19 cellular contexts compared by ENCODE assay signal in genomic region chr18:67651438-67651837, GRCh38.
DNase-seq lines count a peak whose midpoint lies in the region; ATAC-seq and TF ChIP-seq lines count a peak whose summit lies in the region.
"Had no signal": no experiment of that assay in that cellular context is flagged by ENCODE, and none has a peak within 500 bp of the region (broad histone marks: within the 10 kb centered on the region; RNA-seq: fewer than 3 reads in every experiment).

No MANE protein-coding gene starts in this region.

- TF ChIP-seq POLR2A in stomach (IDR thresholded peaks at IDR 0.05), result no peak

- dilution Hi-C loops in mammary epithelial cell (cut with HindIII; ENCODE audit: low sequenced_read_pairs), result no loop called here

- H3F3A ChIP-seq in neural cell (ENCODE audit: insufficient read depth, low read length, poor library complexity, severe bottlenecking), result peaks cover 3% of the 10 kb centered on the region

- H2AFZ ChIP-seq in mammary epithelial cell (ENCODE audit: low read depth, low read length) (peak overlapping the region; percentile 33), neural cell (ENCODE audit: low read depth, low read length) (no peak overlapping the region)
- H2AFZ ChIP-seq: PC-9 had no signal

- H3K4me3 ChIP-seq in mammary epithelial cell (replicated peaks in 1 of 3; ENCODE audit: insufficient read depth in 1 of 3, low read depth in 2 of 3, low read length in 3 of 3), result no peak overlapping the region
- no peak overlapping the region for H3K4me3 ChIP-seq in fibroblast of the aortic adventitia (ENCODE audit: low read depth, low read length)
- H3K4me3 ChIP-seq in neural cell (ENCODE audit: low read length), result peak overlapping the region; percentile 8
- no peak overlapping the region for H3K4me3 ChIP-seq in upper lobe of right lung
- H3K4me3 ChIP-seq in stomach, result no peak overlapping the region
- H3K4me3 ChIP-seq: ovary, PC-9 had no signal

- H3K4me1 ChIP-seq in mammary epithelial cell (ENCODE audit: insufficient read depth, low read length) (no peaks in the 10 kb centered on the region), upper lobe of right lung (no peaks in the 10 kb centered on the region), stomach (no peaks in the 10 kb centered on the region)

- H3K27me3 ChIP-seq in mammary epithelial cell (ENCODE audit: insufficient read depth, low read length) (no peaks in the 10 kb centered on the region), neural cell (ENCODE audit: insufficient read depth, low read depth, low read length) (no peaks in the 10 kb centered on the region), upper lobe of right lung (no peaks in the 10 kb centered on the region), stomach (no peaks in the 10 kb centered on the region)
- H3K27me3 ChIP-seq: ovary had no signal

- no peaks in the 10 kb centered on the region for H3K27me3 Mint-ChIP-seq in MCF 10A (ENCODE audit: insufficient read depth, unreplicated experiment)
- H3K27me3 Mint-ChIP-seq: activated naive CD8-positive, alpha-beta T cell treated with anti-CD3 and anti-CD28 coated beads for 36 hours had no signal

- no TSS peak for BruUV-seq in mammary epithelial cell (replicated peaks; lab: Mats Ljungman, UMichigan)
- no TSS peak for BruUV-seq in MCF 10A (replicated peaks; lab: Mats Ljungman, UMichigan)

- H3K9me3 ChIP-seq in mammary epithelial cell (replicated peaks; ENCODE audit: insufficient read depth, low read length), result no peaks in the 10 kb centered on the region
- H3K9me3 ChIP-seq in neural cell (ENCODE audit: low read length), result no peaks in the 10 kb centered on the region
- H3K9me3 ChIP-seq in upper lobe of right lung, result no peaks in the 10 kb centered on the region
- H3K9me3 ChIP-seq in stomach, result no peaks in the 10 kb centered on the region
- H3K9me3 ChIP-seq: ovary had no signal

- no peak overlapping the region for H3K27ac Mint-ChIP-seq in MCF 10A (ENCODE audit: low read depth, unreplicated experiment)
- H3K27ac Mint-ChIP-seq: activated naive CD8-positive, alpha-beta T cell treated with anti-CD3 and anti-CD28 coated beads for 36 hours had no signal

- no peaks in the 10 kb centered on the region for H3K4me1 Mint-ChIP-seq in MCF 10A (ENCODE audit: insufficient read depth, unreplicated experiment)
- H3K4me1 Mint-ChIP-seq: activated naive CD8-positive, alpha-beta T cell treated with anti-CD3 and anti-CD28 coated beads for 36 hours had no signal

- peak; percentile 42 for ATAC-seq in upper lobe of right lung
- ATAC-seq: esophagus mucosa, left colon had no signal

- H4K20me1 ChIP-seq in mammary epithelial cell (ENCODE audit: insufficient read depth, low read length) (no peaks in the 10 kb centered on the region), neural cell (ENCODE audit: insufficient read depth) (no peaks in the 10 kb centered on the region)

- in situ Hi-C loops in mammary epithelial cell (cut with MboI; ENCODE audit: low sequenced_read_pairs in 2 of 2), result no loop called here

- H3K9me3 Mint-ChIP-seq in MCF 10A (ENCODE audit: unreplicated experiment), result no peaks in the 10 kb centered on the region
- H3K9me3 Mint-ChIP-seq: activated naive CD8-positive, alpha-beta T cell treated with anti-CD3 and anti-CD28 coated beads for 36 hours had no signal

- H3K4me3 Mint-ChIP-seq in MCF 10A (ENCODE audit: unreplicated experiment), result no peak overlapping the region
- H3K4me3 Mint-ChIP-seq: activated naive CD8-positive, alpha-beta T cell treated with anti-CD3 and anti-CD28 coated beads for 36 hours had no signal

- TF ChIP-seq EP300 in neural cell (conservative IDR thresholded peaks at IDR 0.05; ENCODE audit: poor library complexity, severe bottlenecking) (no peak), stomach (IDR thresholded peaks at IDR 0.05) (no peak)

- no peak for DNase-seq in mammary epithelial cell
- no peak for DNase-seq in MCF 10A (ENCODE audit: unreplicated experiment)
- DNase-seq in fibroblast of the aortic adventitia (ENCODE audit: low read depth), result peak; percentile 82
- no peak for DNase-seq in upper lobe of right lung
- DNase-seq in central memory CD4-positive, alpha-beta T cell, result no peak
- no peak for DNase-seq in SKM-1 (lab: John Stamatoyannopoulos, UW; ENCODE audit: unreplicated experiment)
- DNase-seq in stomach, result no peak
- DNase-seq: activated CD4-positive, CD25-positive, alpha-beta regulatory T cell treated with anti-CD3 and anti-CD28 coated beads, Interleukin-2, amount 50 U/mL, for 72 hours; activated naive CD8-positive, alpha-beta T cell treated with anti-CD3 and anti-CD28 coated beads for 36 hours; effector CD4-positive, alpha-beta T cell; Karpas-422; left colon; NCI-H748 treated with DMSO at 0.1 percent for 48 hours; ovary; PC-9; stimulated activated CD8-positive, alpha-beta memory T cell treated with anti-CD3 and anti-CD28 coated beads, Interleukin-4, amount 100 ng/mL, for 48 hours; T1000 had no signal

- 23% methylated on average over 4 of the region's 4 CpGs for WGBS in mammary epithelial cell (ENCODE audit: low coverage, missing lambda C conversion rate)
- 35 to 59% (median 54%) methylated on average over 4 of the region's 4 CpGs for WGBS in stomach, 5 donors

- H3K36me3 ChIP-seq in mammary epithelial cell (ENCODE audit: insufficient read depth, low read length) (no peaks in the 10 kb centered on the region), neural cell (ENCODE audit: insufficient read depth, low read length) (no peaks in the 10 kb centered on the region), upper lobe of right lung (no peaks in the 10 kb centered on the region), stomach (no peaks in the 10 kb centered on the region)
- H3K36me3 ChIP-seq: ovary had no signal

- no peaks in the 10 kb centered on the region for H3K9me2 ChIP-seq in neural cell (ENCODE audit: insufficient read depth, low read length)

- H3K9ac ChIP-seq in mammary epithelial cell (ENCODE audit: insufficient read depth, low read length) (no peak overlapping the region), neural cell (ENCODE audit: low read length) (peak overlapping the region; percentile 21)

- no peaks in the 10 kb centered on the region for H3K36me3 Mint-ChIP-seq in MCF 10A (ENCODE audit: insufficient read depth, unreplicated experiment)
- H3K36me3 Mint-ChIP-seq: activated naive CD8-positive, alpha-beta T cell treated with anti-CD3 and anti-CD28 coated beads for 36 hours had no signal

- no peak for TF ChIP-seq RAD21 in neural cell (conservative IDR thresholded peaks at IDR 0.05)

- intact Hi-C loops in mammary epithelial cell (cut with micrococcal nuclease) (no loop called here), MCF 10A (cut with micrococcal nuclease) (no loop called here), upper lobe of right lung (cut with DNase I) (no loop called here), stomach (cut with DNase I; ENCODE audit: low total_unique reads) (no loop called here)

- H3K79me2 ChIP-seq in mammary epithelial cell (ENCODE audit: insufficient read depth, low read length), result no peaks in the 10 kb centered on the region
- H3K79me2 ChIP-seq in neural cell (replicated peaks; ENCODE audit: insufficient read depth, low read length), result no peaks in the 10 kb centered on the region

- TF ChIP-seq CTCF in mammary epithelial cell (conservative IDR thresholded peaks at IDR 0.05 in 1 of 2, IDR thresholded peaks at IDR 0.05 in 1 of 2; ENCODE audit: extremely low read depth in 1 of 2, insufficient read depth in 1 of 2, low read depth in 1 of 2, low read length in 2 of 2), result no peak
- TF ChIP-seq CTCF in MCF 10A (IDR thresholded peaks at IDR 0.05; ENCODE audit: unreplicated experiment), result no peak
- peak; percentile 4 for TF ChIP-seq CTCF in fibroblast of the aortic adventitia (IDR thresholded peaks at IDR 0.05; ENCODE audit: insufficient read depth, low read length)
- TF ChIP-seq CTCF in neural cell (IDR thresholded peaks at IDR 0.05; ENCODE audit: poor library complexity, severe bottlenecking), result no peak
- no peak for TF ChIP-seq CTCF in upper lobe of right lung (IDR thresholded peaks at IDR 0.05)
- TF ChIP-seq CTCF in stomach (IDR thresholded peaks at IDR 0.05), result no peak

- CTCF ChIA-PET in mammary epithelial cell (lab: Charles Lee; ENCODE audit: low non-redundant PET) (no interaction called here), MCF 10A (lab: Yijun Ruan, JAX) (interaction anchor here (0.5 kb wide), 2 partner anchors 56 to 124 kb away, joined by 3 to 5 read pairs; no protein-coding TSS in a partner anchor)

- H3K4me2 ChIP-seq in mammary epithelial cell (ENCODE audit: insufficient read depth, low read depth, low read length) (no peak overlapping the region), neural cell (ENCODE audit: low read length) (no peak overlapping the region)
- H3K4me2 ChIP-seq: PC-9 had no signal

- no peak overlapping the region for H3K27ac ChIP-seq in mammary epithelial cell (ENCODE audit: insufficient read depth, low read depth, low read length)
- H3K27ac ChIP-seq in neural cell (ENCODE audit: low read length), result peak overlapping the region; percentile 86
- H3K27ac ChIP-seq in upper lobe of right lung, result no peak overlapping the region
- no peak overlapping the region for H3K27ac ChIP-seq in stomach
- H3K27ac ChIP-seq: ovary, PC-9 had no signal

- POLR2A ChIA-PET in MCF 10A (lab: Yijun Ruan, JAX), result no interaction called here

TF ChIP-seq in neural cell, 6 proteins besides CTCF, POLR2A, EP300 and RAD21 (continues in another document):
- TF ChIP-seq SMC3 (conservative IDR thresholded peaks at IDR 0.05; ENCODE audit: poor library complexity), result no peak
- no peak for TF ChIP-seq TAF1 (IDR thresholded peaks at IDR 0.05; ENCODE audit: low read depth)
- no peak for TF ChIP-seq REST (IDR thresholded peaks at IDR 0.05; ENCODE audit: borderline replicate concordance)
